In genomic region chr7:27148776-27149641, GRCh38 we compare ENCODE assay signal across 1 cellular context.
A peak's percentile ranks its signal among the peaks of the same experiment; 100 is the strongest.
TF ChIP-seq lines count a peak whose summit lies in the region.

No MANE protein-coding gene starts in this region.

TF ChIP-seq in HEK293, 187 proteins besides CTCF, POLR2A, EP300 and RAD21 (continued from another document):
- TF ChIP-seq ZBTB6 (tag by site-specific recombination; IDR thresholded peaks at IDR 0.05) (no peak), ZNF792 (tag by site-specific recombination; IDR thresholded peaks at IDR 0.05) (no peak), ZNF311 (tag by site-specific recombination; IDR thresholded peaks at IDR 0.05; ENCODE audit: borderline replicate concordance) (no peak), TSHZ1 (tag by site-specific recombination; IDR thresholded peaks at IDR 0.05; ENCODE audit: borderline replicate concordance) (no peak), ZNF600 (tag by site-specific recombination; IDR thresholded peaks at IDR 0.05) (no peak), PRDM1 (tag by site-specific recombination; IDR thresholded peaks at IDR 0.05) (no peak; the same call in 1 of the 2 replicates), ZNF221 (tag by site-specific recombination; IDR thresholded peaks at IDR 0.05; ENCODE audit: borderline replicate concordance) (no peak), ZBTB21 (tag by site-specific recombination; IDR thresholded peaks at IDR 0.05) (no peak), ZNF184 (tag by site-specific recombination; IDR thresholded peaks at IDR 0.05) (no peak), ZNF513 (tag by site-specific recombination; IDR thresholded peaks at IDR 0.05) (no peak), ZNF416 (tag by site-specific recombination; IDR thresholded peaks at IDR 0.05) (no peak), ZBTB49 (tag by site-specific recombination; IDR thresholded peaks at IDR 0.05; ENCODE audit: low read depth) (no peak), ZNF654 (tag by site-specific recombination; IDR thresholded peaks at IDR 0.05; ENCODE audit: low read depth) (no peak), GLIS1 (tag by site-specific recombination; IDR thresholded peaks at IDR 0.05) (no peak; the same call in 1 of the 2 replicates), ZNF580 (tag by site-specific recombination; IDR thresholded peaks at IDR 0.05) (no peak), ZNF133 (tag by site-specific recombination; IDR thresholded peaks at IDR 0.05) (no peak), ZNF16 (tag by site-specific recombination; IDR thresholded peaks at IDR 0.05; ENCODE audit: low read depth) (no peak), ZNF473 (tag by site-specific recombination; IDR thresholded peaks at IDR 0.05) (no peak), ZNF274 (IDR thresholded peaks at IDR 0.05; ENCODE audit: low read length) (no peak), ZNF274 (tag by site-specific recombination; IDR thresholded peaks at IDR 0.05; ENCODE audit: borderline replicate concordance) (no peak), ZSCAN5A (tag by site-specific recombination; IDR thresholded peaks at IDR 0.05) (no peak), ZFP41 (tag by site-specific recombination; IDR thresholded peaks at IDR 0.05; ENCODE audit: borderline replicate concordance) (no peak), HOXD13 (CRISPR knock-in tag; IDR thresholded peaks at IDR 0.05; ENCODE audit: borderline replicate concordance) (0 out of 2 replicates have a peak, but pooled peaks have one; percentile 41), GLIS2 (tag by site-specific recombination; IDR thresholded peaks at IDR 0.05) (no peak; the same call in 1 of the 2 replicates), KLF10 (tag by site-specific recombination; IDR thresholded peaks at IDR 0.05) (peak; percentile 22; the same call in 1 of the 2 replicates), OSR2 (tag by site-specific recombination; IDR thresholded peaks at IDR 0.05) (no peak), ZNF768 (tag by site-specific recombination; IDR thresholded peaks at IDR 0.05) (no peak), ZNF112 (tag by site-specific recombination; IDR thresholded peaks at IDR 0.05) (no peak), ZNF394 (tag by site-specific recombination; IDR thresholded peaks at IDR 0.05; ENCODE audit: borderline replicate concordance) (no peak), ZNF391 (tag by site-specific recombination; IDR thresholded peaks at IDR 0.05; ENCODE audit: borderline replicate concordance, low read depth) (no peak), ZBTB11 (tag by site-specific recombination; conservative IDR thresholded peaks at IDR 0.05; ENCODE audit: low read depth) (peak; percentile 10; the same call in 1 of the 2 replicates), ZNF19 (tag by site-specific recombination; IDR thresholded peaks at IDR 0.05; ENCODE audit: low read depth) (no peak), ZNF37A (tag by site-specific recombination; IDR thresholded peaks at IDR 0.05) (no peak), YY2 (tag by site-specific recombination; IDR thresholded peaks at IDR 0.05) (no peak), ZNF623 (tag by site-specific recombination; IDR thresholded peaks at IDR 0.05) (no peak), MZF1 (tag by site-specific recombination; IDR thresholded peaks at IDR 0.05; ENCODE audit: borderline replicate concordance) (no peak), ZFP37 (tag by site-specific recombination; IDR thresholded peaks at IDR 0.05) (no peak), KLF7 (tag by site-specific recombination; IDR thresholded peaks at IDR 0.05; ENCODE audit: borderline replicate concordance) (peak; percentile 59; the same call in 1 of the 2 replicates), ZNF114 (tag by site-specific recombination; IDR thresholded peaks at IDR 0.05) (no peak), ZNF354C (tag by site-specific recombination; IDR thresholded peaks at IDR 0.05; ENCODE audit: borderline replicate concordance, low read depth) (no peak), ZNF155 (tag by site-specific recombination; IDR thresholded peaks at IDR 0.05) (no peak), ZNF785 (tag by site-specific recombination; IDR thresholded peaks at IDR 0.05) (no peak)
